In the genomic region with DNA sequence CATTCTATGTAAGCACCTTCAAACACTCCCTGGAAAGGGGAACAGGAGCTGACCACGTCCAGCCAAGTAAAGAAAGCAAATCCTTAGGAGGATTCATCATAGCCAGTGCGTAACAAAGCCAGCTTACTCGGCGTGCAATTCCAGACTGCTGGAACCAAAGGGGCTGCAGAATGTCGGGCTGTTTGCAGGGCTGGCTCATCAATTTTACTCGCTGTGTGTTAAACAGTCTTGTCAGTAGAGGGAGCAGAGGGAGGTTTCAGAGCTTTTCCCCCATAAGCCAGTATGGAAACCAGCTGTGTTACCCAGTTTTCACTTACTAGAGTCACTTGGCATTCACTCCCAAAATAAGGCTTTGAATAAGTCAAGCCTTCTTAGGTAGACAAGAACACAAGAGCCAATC, we compare ENCODE assay signal across 10 cellular contexts.
DNase-seq lines count a peak whose midpoint lies in the region; ATAC-seq, FAIRE-seq and TF ChIP-seq lines count a peak whose summit lies in the region.
"Had no signal": no experiment of that assay in that cellular context is flagged by ENCODE, and none has a peak within 500 bp of the region (broad histone marks: within the 10 kb centered on the region; RNA-seq: fewer than 3 reads in every experiment).

No MANE protein-coding gene starts in this region.

- H3K4me3 Mint-ChIP-seq in natural killer cell = no peak overlapping the region
- no peak overlapping the region for H3K4me3 Mint-ChIP-seq in natural killer cell treated with Interleukin-12 subunit alpha and Interleukin-12 subunit beta and Interleukin-15 and Interleukin-18, amount 100 ng/mL, for 72 hours

- H3K27ac ChIP-seq in foreskin keratinocyte = no peak overlapping the region
- H3K27ac ChIP-seq: skin epidermis had no signal

- FAIRE-seq in RCC 7860 (lab: Jason Lieb, UNC) (no peak), urothelium cell line (lab: Jason Lieb, UNC) (no peak)
- FAIRE-seq: colon had no signal

- H3K4me1 Mint-ChIP-seq in natural killer cell = peaks cover 25 to 39% of the 10 kb centered on the region in 2 donors
- H3K4me1 Mint-ChIP-seq in natural killer cell treated with Interleukin-12 subunit alpha and Interleukin-12 subunit beta and Interleukin-15 and Interleukin-18, amount 100 ng/mL, for 72 hours (ENCODE audit: low read depth in 2 of 2) = peaks cover 16 to 17% of the 10 kb centered on the region in 2 donors

- H3K27me3 Mint-ChIP-seq in natural killer cell (ENCODE audit: low read depth in 2 of 2) = no peaks in the 10 kb centered on the region
- no peaks in the 10 kb centered on the region for H3K27me3 Mint-ChIP-seq in natural killer cell treated with Interleukin-12 subunit alpha and Interleukin-12 subunit beta and Interleukin-15 and Interleukin-18, amount 100 ng/mL, for 72 hours

- TF ChIP-seq CTCF in natural killer cell (IDR thresholded peaks at IDR 0.05) = peak; percentile 15
- peak; percentile 59 for TF ChIP-seq CTCF in foreskin keratinocyte (conservative IDR thresholded peaks at IDR 0.05)

- H3K36me3 Mint-ChIP-seq in natural killer cell = peaks cover 16% of the 10 kb centered on the region
- H3K36me3 Mint-ChIP-seq in natural killer cell treated with Interleukin-12 subunit alpha and Interleukin-12 subunit beta and Interleukin-15 and Interleukin-18, amount 100 ng/mL, for 72 hours = peaks cover 19% of the 10 kb centered on the region
- peaks cover 0 to 11% of the 10 kb centered on the region in 2 donors for H3K36me3 Mint-ChIP-seq in activated naive CD4-positive, alpha-beta T cell treated with anti-CD3 and anti-CD28 coated beads, Interleukin-2, amount 50 U/mL, for 72 hours

- ATAC-seq in natural killer cell = no peak
- no peak for ATAC-seq in natural killer cell treated with Interleukin-12 subunit alpha and Interleukin-12 subunit beta and Interleukin-15 and Interleukin-18, amount 100 ng/mL, for 72 hours
- peak; percentile 50 for ATAC-seq in foreskin keratinocyte
- ATAC-seq in activated naive CD4-positive, alpha-beta T cell treated with anti-CD3 and anti-CD28 coated beads, Interleukin-2, amount 50 U/mL, for 72 hours = no peak

- H3K27me3 ChIP-seq in foreskin keratinocyte = no peaks in the 10 kb centered on the region

- H3K27ac Mint-ChIP-seq in natural killer cell = peak overlapping the region in 1 of 2 donors; percentile 15
- H3K27ac Mint-ChIP-seq in natural killer cell treated with Interleukin-12 subunit alpha and Interleukin-12 subunit beta and Interleukin-15 and Interleukin-18, amount 100 ng/mL, for 72 hours = no peak overlapping the region
- H3K27ac Mint-ChIP-seq in activated naive CD4-positive, alpha-beta T cell treated with anti-CD3 and anti-CD28 coated beads, Interleukin-2, amount 50 U/mL, for 72 hours = peak overlapping the region in 1 of 2 donors; percentile 30

- no peaks in the 10 kb centered on the region for H3K4me1 ChIP-seq in foreskin keratinocyte

- no peaks in the 10 kb centered on the region for H3K9me3 Mint-ChIP-seq in natural killer cell
- no peaks in the 10 kb centered on the region for H3K9me3 Mint-ChIP-seq in natural killer cell treated with Interleukin-12 subunit alpha and Interleukin-12 subunit beta and Interleukin-15 and Interleukin-18, amount 100 ng/mL, for 72 hours
- no peaks in the 10 kb centered on the region for H3K9me3 Mint-ChIP-seq in activated naive CD4-positive, alpha-beta T cell treated with anti-CD3 and anti-CD28 coated beads, Interleukin-2, amount 50 U/mL, for 72 hours

- DNase-seq in natural killer cell (no peak), RCC 7860 (ENCODE audit: low spot score) (peak; percentile 23), foreskin keratinocyte (no peak), urothelium cell line (ENCODE audit: low spot score) (peak; percentile 39), retina (no peak), activated T-cell treated with anti-CD3 and anti-CD28 coated beads for 4 hours (no peak)
- no peak for DNase-seq in natural killer cell treated with Interleukin-12 subunit alpha and Interleukin-12 subunit beta and Interleukin-15 and Interleukin-18, amount 100 ng/mL, for 72 hours (ENCODE audit: low spot score)
- no peak for DNase-seq in activated naive CD4-positive, alpha-beta T cell treated with anti-CD3 and anti-CD28 coated beads, Interleukin-2, amount 50 U/mL, for 72 hours (ENCODE audit: low spot score in 2 of 2)

- intact Hi-C loops in natural killer cell (cut with micrococcal nuclease) = no loop called here

Comparison
In these comparisons a context has a peak if more than half of its experiments do, and no peak if none do; other contexts are left out.
1. DNase-seq: peak in RCC 7860 (single experiment) and urothelium cell line (single experiment); none in natural killer cell (single experiment), natural killer cell treated with Interleukin-12 subunit alpha and Interleukin-12 subunit beta and Interleukin-15 and Interleukin-18, amount 100 ng/mL, for 72 hours (single experiment), foreskin keratinocyte (0 of 2), activated naive CD4-positive, alpha-beta T cell treated with anti-CD3 and anti-CD28 coated beads, Interleukin-2, amount 50 U/mL, for 72 hours (0 of 2), retina (single experiment) and activated T-cell treated with anti-CD3 and anti-CD28 coated beads for 4 hours (single experiment).